Comparison of ENCODE assay signal across 22 cellular contexts in the genomic region with DNA sequence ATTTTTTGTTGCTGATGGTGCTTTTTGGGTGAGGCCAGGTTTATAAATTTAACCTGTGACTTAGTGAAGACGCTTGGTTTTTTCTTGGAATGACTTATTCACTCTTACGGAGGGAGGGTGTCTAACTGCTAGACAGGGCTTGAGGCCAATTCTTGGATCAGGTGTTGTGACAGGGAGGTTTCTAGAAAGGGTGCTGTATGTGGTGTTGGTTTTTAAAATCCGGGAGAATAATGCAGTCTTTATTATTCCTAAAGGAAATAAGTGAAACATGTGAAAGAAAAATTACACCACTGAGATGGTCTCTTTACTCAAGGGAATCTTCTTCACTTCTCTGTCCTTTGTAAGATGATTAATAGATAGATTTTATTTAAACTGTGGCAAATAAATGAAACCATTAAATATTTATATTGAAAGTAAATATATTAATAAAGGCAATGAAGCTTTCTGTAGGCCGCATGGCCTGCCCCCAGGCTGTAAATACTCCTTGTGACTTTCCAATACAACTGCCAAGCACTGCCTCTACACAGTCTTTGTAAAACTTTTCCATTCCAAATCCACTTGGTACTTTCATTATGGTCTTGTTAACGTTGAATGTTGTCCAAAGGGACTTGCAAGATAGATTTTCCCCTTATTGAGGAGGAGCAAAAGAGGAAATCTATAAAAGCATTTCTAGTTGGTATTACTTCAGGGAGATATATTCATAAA.
"Had no signal": no experiment of that assay in that cellular context is flagged by ENCODE, and none has a peak within 500 bp of the region (broad histone marks: within the 10 kb centered on the region; RNA-seq: fewer than 3 reads in every experiment).

No MANE protein-coding gene starts in this region.

- FAIRE-seq: colon, endometrium, endothelial cell of umbilical vein, frontal cortex had no signal

- DNase-seq: colonic mucosa; cortex of kidney; dermis blood vessel endothelial cell; dorsolateral prefrontal cortex; effector CD4-positive, alpha-beta T cell; effector CD8-positive, alpha-beta T cell; effector memory CD4-positive, alpha-beta T cell; effector memory CD8-positive, alpha-beta T cell; endodermal cell; erythroblast; esophagus squamous epithelium; foreskin fibroblast; foreskin keratinocyte; gastrocnemius medialis; glutamatergic neuron; head of caudate nucleus; heart left ventricle; heart right ventricle had no signal
